ENCODE assay signal across 19 cellular contexts in the genomic region with DNA sequence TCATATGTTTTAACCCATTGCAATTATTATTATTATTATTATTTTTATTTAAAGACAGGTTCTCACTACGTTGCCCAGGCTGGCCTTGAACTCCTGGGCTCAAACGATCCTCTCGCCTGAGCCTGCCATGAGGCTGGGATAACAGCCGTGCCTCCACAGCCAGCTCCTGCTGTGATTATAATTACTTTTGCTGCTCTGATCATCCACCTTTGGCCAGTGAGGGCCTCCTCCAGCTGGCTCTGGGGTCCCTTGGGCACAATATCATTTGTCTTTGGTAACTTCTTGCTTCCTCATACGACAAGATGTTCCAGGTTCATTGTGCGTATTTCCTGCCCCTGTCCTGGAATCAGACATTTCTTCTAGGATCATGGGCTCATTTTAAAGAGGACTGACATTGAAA. TPM values are rescaled to one million over a fixed set of nuclear protein-coding genes. Genes with fewer than 3 reads are reported as not detected.
"Had no signal": no experiment of that assay in that cellular context is flagged by ENCODE, and none has a peak within 500 bp of the region (broad histone marks: within the 10 kb centered on the region; RNA-seq: fewer than 3 reads in every experiment).

No MANE protein-coding gene starts in this region.

- H3K27me3 Mint-ChIP-seq: activated naive CD4-positive, alpha-beta T cell treated with anti-CD3 and anti-CD28 coated beads, Interleukin-2, amount 10 ng/mL, durations not matched to agents 7 days and 5 days had no signal

- H3K36me3 Mint-ChIP-seq: activated naive CD4-positive, alpha-beta T cell treated with anti-CD3 and anti-CD28 coated beads, Interleukin-2, amount 10 ng/mL, durations not matched to agents 7 days and 5 days; naive thymus-derived CD4-positive, alpha-beta T cell had no signal

- H3K9me3 Mint-ChIP-seq: activated naive CD4-positive, alpha-beta T cell treated with anti-CD3 and anti-CD28 coated beads, Interleukin-2, amount 10 ng/mL, durations not matched to agents 7 days and 5 days; naive thymus-derived CD4-positive, alpha-beta T cell had no signal

- H3K36me3 ChIP-seq: esophagus muscularis mucosa, left ventricle myocardium inferior, neutrophil, tibial nerve, uterus had no signal

- H3K9me3 ChIP-seq: esophagus muscularis mucosa, mucosa of descending colon, neutrophil, tibial nerve, uterus had no signal

- DNase-seq: activated CD4-positive, CD25-positive, alpha-beta regulatory T cell treated with anti-CD3 and anti-CD28 coated beads, Interleukin-2, amount 50 U/mL, for 72 hours; activated naive CD4-positive, alpha-beta T cell treated with anti-CD3 and anti-CD28 coated beads, Interleukin-2, amount 10 ng/mL, durations not matched to agents 7 days and 5 days; activated T-cell treated with anti-CD3 and anti-CD28 coated beads for 4 hours; hippocampal formation; left ventricle myocardium inferior; mucosa of descending colon; naive thymus-derived CD4-positive, alpha-beta T cell; stimulated activated CD4-positive, alpha-beta T cell treated with anti-CD3 and anti-CD28 coated beads, Interleukin-4, amount 100 ng/mL, for 1 hour; stimulated activated naive CD4-positive, alpha-beta T cell treated with Interleukin-2 at 50 U/mL for 16 hours; substantia nigra had no signal

- H3K4me3 Mint-ChIP-seq: activated naive CD4-positive, alpha-beta T cell treated with anti-CD3 and anti-CD28 coated beads, Interleukin-2, amount 10 ng/mL, durations not matched to agents 7 days and 5 days; naive thymus-derived CD4-positive, alpha-beta T cell had no signal

- H3K27ac Mint-ChIP-seq: activated naive CD4-positive, alpha-beta T cell treated with anti-CD3 and anti-CD28 coated beads, Interleukin-2, amount 10 ng/mL, durations not matched to agents 7 days and 5 days; naive thymus-derived CD4-positive, alpha-beta T cell had no signal

- H3K4me1 Mint-ChIP-seq: activated naive CD4-positive, alpha-beta T cell treated with anti-CD3 and anti-CD28 coated beads, Interleukin-2, amount 10 ng/mL, durations not matched to agents 7 days and 5 days had no signal

- H3K27ac ChIP-seq: esophagus muscularis mucosa, left ventricle myocardium inferior, neutrophil, parathyroid adenoma, tibial nerve, uterus had no signal

- H3K4me1 ChIP-seq: esophagus muscularis mucosa, left ventricle myocardium inferior, parathyroid adenoma, tibial nerve, uterus had no signal

- H3K4me3 ChIP-seq: esophagus muscularis mucosa, left ventricle myocardium inferior, mucosa of descending colon, tibial nerve, uterus had no signal

RNA-seq across cellular contexts. Expression of gene LRTM2, which starts 28.4 kb away (rescaled TPM):
- total RNA-seq: astrocyte, bronchial epithelial cell, glomerular endothelial cell, left ventricle myocardium inferior, mucosa of descending colon, renal cortical epithelial cell, tibial nerve, uterus had no signal
